In the genomic region with DNA sequence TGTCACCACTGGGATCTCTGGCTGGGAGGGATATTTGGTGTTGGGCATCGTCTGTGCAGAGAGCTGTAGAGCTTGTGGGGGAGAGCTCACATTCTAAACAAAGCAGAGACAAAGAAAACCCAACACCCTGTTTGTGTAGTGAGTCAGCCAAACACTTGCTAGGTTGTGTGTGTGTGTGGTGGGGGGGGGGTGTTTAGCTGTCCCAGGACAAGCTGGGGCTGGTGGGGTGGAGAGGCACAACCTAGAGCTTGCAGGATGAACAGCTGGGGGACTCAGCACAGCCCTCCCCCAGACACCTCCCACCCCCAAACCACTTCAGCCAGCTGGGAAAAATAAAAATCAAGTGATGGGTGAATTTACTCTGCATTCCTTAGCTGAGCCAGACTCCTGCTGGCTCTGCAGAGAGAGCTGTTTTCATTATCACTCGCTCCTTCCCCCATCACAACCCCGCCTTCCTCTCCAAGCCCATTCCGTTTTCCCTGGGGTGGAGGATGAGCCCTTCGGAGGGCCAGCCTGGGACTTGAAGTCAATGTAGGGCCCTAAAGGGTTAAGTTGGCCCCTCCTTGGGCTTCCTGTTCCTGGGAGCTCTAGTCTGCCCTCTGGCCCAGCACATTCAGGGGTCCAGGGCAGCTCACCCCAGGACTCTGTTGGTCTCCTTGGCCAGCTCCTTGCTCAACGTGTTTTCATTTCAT, we compare ENCODE assay signal across 9 cellular contexts. TPM values are rescaled to one million over a fixed set of nuclear protein-coding genes. Genes with fewer than 3 reads are reported as not detected.
DNase-seq lines count a peak whose midpoint lies in the region; ATAC-seq and TF ChIP-seq lines count a peak whose summit lies in the region.
"Had no signal": no experiment of that assay in that cellular context is flagged by ENCODE, and none has a peak within 500 bp of the region (broad histone marks: within the 10 kb centered on the region; RNA-seq: fewer than 3 reads in every experiment).

No MANE protein-coding gene starts in this region.

- no peak for TF ChIP-seq POLR2A in prostate gland (IDR thresholded peaks at IDR 0.05)
- TF ChIP-seq POLR2A in GM18505 (IDR thresholded peaks at IDR 0.05; ENCODE audit: borderline replicate concordance, extremely low read depth, insufficient read depth, insufficient read length) = no peak

- peak; percentile 79 for DNase-seq in ELR (ENCODE audit: low read depth)
- peak; percentile 93 for DNase-seq in RPMI7951 (ENCODE audit: low read depth)
- DNase-seq in foreskin fibroblast = peak; percentile 89 to 92
- no peak for DNase-seq in prostate gland (ENCODE audit: low spot score)
- DNase-seq in T-helper 17 cell = no peak

- H3K27me3 Mint-ChIP-seq in T-helper 17 cell = peaks cover 16% of the 10 kb centered on the region

- H3K9me3 ChIP-seq in prostate gland = no peaks in the 10 kb centered on the region
- H3K9me3 ChIP-seq in T-helper 17 cell (ENCODE audit: control insufficient read depth, low read length, poor library complexity, severe bottlenecking) = no peaks in the 10 kb centered on the region

- peaks cover 2% of the 10 kb centered on the region for H3K27me3 ChIP-seq in prostate gland (replicated peaks; ENCODE audit: insufficient read depth)

- no peaks in the 10 kb centered on the region for H3K4me1 ChIP-seq in prostate gland (replicated peaks)

- H3K27ac ChIP-seq in prostate gland = peak overlapping the region; percentile 2 to 28

- H3K4me1 Mint-ChIP-seq in T-helper 17 cell = peaks cover 11% of the 10 kb centered on the region

- H3K4me3 ChIP-seq in foreskin fibroblast (ENCODE audit: low read depth in 1 of 2, low read length in 2 of 2) (peak overlapping the region in 1 of 2 donors; percentile 25), prostate gland (no peak overlapping the region)

- H3K36me3 Mint-ChIP-seq in T-helper 17 cell (ENCODE audit: low read depth) = peaks cover 2% of the 10 kb centered on the region

- intact Hi-C loops in prostate gland (cut with DNase I) = loop anchor here (10.0 kb wide), 1 partner anchor 365 kb away; a partner anchor contains a TSS

- H3K36me3 ChIP-seq in prostate gland = no peaks in the 10 kb centered on the region

- 20% methylated on average over 6 of the region's 6 CpGs for WGBS in prostate gland

- ATAC-seq in T-helper 17 cell = no peak
- no peak for ATAC-seq in HG03025 (IDR thresholded peaks at IDR 0.05; ENCODE audit: low FRiP score, unreplicated experiment)
- no peak for ATAC-seq in HG02571 (IDR thresholded peaks at IDR 0.05; ENCODE audit: unreplicated experiment)
- no peak for ATAC-seq in GM18505 (IDR thresholded peaks at IDR 0.05; ENCODE audit: unreplicated experiment)

- no peak overlapping the region for H3K27ac Mint-ChIP-seq in T-helper 17 cell
- H3K27ac Mint-ChIP-seq: stimulated activated naive CD8-positive, alpha-beta T cell treated with anti-CD3 and anti-CD28 coated beads, Interleukin-15, Interleukin-2, amounts not matched to agents 100 ng/mL and 50 ng/mL, for 24 hours had no signal

- no peak for TF ChIP-seq CTCF in foreskin fibroblast (IDR thresholded peaks at IDR 0.05; ENCODE audit: low read depth, low read length)
- TF ChIP-seq CTCF in prostate gland (IDR thresholded peaks at IDR 0.05) = no peak

- H3K4me3 Mint-ChIP-seq in T-helper 17 cell = no peak overlapping the region
- H3K4me3 Mint-ChIP-seq: stimulated activated naive CD8-positive, alpha-beta T cell treated with anti-CD3 and anti-CD28 coated beads, Interleukin-15, Interleukin-2, amounts not matched to agents 100 ng/mL and 50 ng/mL, for 24 hours had no signal

RNA-seq across cellular contexts. Expression of a gene that starts 2.6 kb away (rescaled TPM):
- 31.2 and 43.6 TPM in 2 replicates for total RNA-seq in RPMI7951 (2014; rRNA removed; shearing (Covaris generic))
- total RNA-seq in prostate gland = 10 to 100 TPM; 16.7 to 18.5 TPM
- not detected for total RNA-seq in T-helper 17 cell

RNA-seq across cellular contexts. Expression of a gene that starts 8.4 kb away (rescaled TPM):
- total RNA-seq in RPMI7951 (2014; rRNA removed; shearing (Covaris generic)) = 0.29 and 1.4 TPM in 2 replicates
- total RNA-seq in prostate gland = 10 to 100 TPM in 1 of 2 donors, 1 to 10 TPM in 1; 1.3 to 53.7 TPM
- under 1 TPM; 0.08 to 0.22 TPM for total RNA-seq in T-helper 17 cell

Comparison
In these comparisons a context has a peak if more than half of its experiments do, and no peak if none do; other contexts are left out.
1. DNase-seq: peak in ELR (single experiment), RPMI7951 (single experiment) and foreskin fibroblast (2 of 2); none in prostate gland (single experiment) and T-helper 17 cell (0 of 3).
2. RNA of a gene that starts 2.6 kb away (total RNA-seq): 31.2 to 43.6 TPM in RPMI7951 and 16.7 to 18.5 TPM in prostate gland; not detected in T-helper 17 cell; every median in the first group is over 10 times any median in the second.